In genomic region chr6:72206606-72207005, GRCh38 we compare ENCODE assay signal across 1 cellular context.
TF ChIP-seq lines count a peak whose summit lies in the region.

No MANE protein-coding gene starts in this region.

TF ChIP-seq in WTC11, 78 proteins besides CTCF, POLR2A, EP300 and RAD21 (continued from another document):
- TF ChIP-seq ATF2 (CRISPR knock-in tag; IDR thresholded peaks at IDR 0.05; ENCODE audit: borderline replicate concordance, low read depth) (no peak), MYBL2 (CRISPR knock-in tag; IDR thresholded peaks at IDR 0.05) (no peak), IRF1 (CRISPR knock-in tag; IDR thresholded peaks at IDR 0.05) (no peak), ATF6 (CRISPR knock-in tag; IDR thresholded peaks at IDR 0.05) (no peak), FOXP4 (CRISPR knock-in tag; IDR thresholded peaks at IDR 0.05) (no peak), GABPB1 (CRISPR knock-in tag; IDR thresholded peaks at IDR 0.05) (no peak), TEAD4 (CRISPR knock-in tag; IDR thresholded peaks at IDR 0.05) (no peak), RORB (CRISPR knock-in tag; IDR thresholded peaks at IDR 0.05) (no peak), AFF4 (CRISPR knock-in tag; IDR thresholded peaks at IDR 0.05; ENCODE audit: borderline replicate concordance) (no peak), ELF4 (CRISPR knock-in tag; IDR thresholded peaks at IDR 0.05; ENCODE audit: low read depth) (no peak), NFE2L1 (CRISPR knock-in tag; IDR thresholded peaks at IDR 0.05) (no peak), NR3C1 (CRISPR knock-in tag; conservative IDR thresholded peaks at IDR 0.05; ENCODE audit: low read depth) (no peak)
